Comparison of ENCODE assay signal across 12 cellular contexts in genomic region chr16:70418274-70418992, GRCh38. TPM values are rescaled to one million over a fixed set of nuclear protein-coding genes. Genes with fewer than 3 reads are reported as not detected.
A peak's percentile ranks its signal among the peaks of the same experiment; 100 is the strongest.
DNase-seq lines count a peak whose midpoint lies in the region; ATAC-seq, FAIRE-seq and TF ChIP-seq lines count a peak whose summit lies in the region.
"Had no signal": no experiment of that assay in that cellular context is flagged by ENCODE, and none has a peak within 500 bp of the region (broad histone marks: within the 10 kb centered on the region; RNA-seq: fewer than 3 reads in every experiment).

No MANE protein-coding gene starts in this region.

- peaks cover 70% of the 10 kb centered on the region for H3K4me1 Mint-ChIP-seq in activated B cell treated with CpG ODN at 0.5 μM for 24 hours
- peaks cover 65% of the 10 kb centered on the region for H3K4me1 Mint-ChIP-seq in endothelial cell (ENCODE audit: unreplicated experiment)

- H3K36me3 Mint-ChIP-seq in activated B cell treated with CpG ODN at 0.5 μM for 24 hours (ENCODE audit: low read depth) (peaks cover 11% of the 10 kb centered on the region), endothelial cell (ENCODE audit: low read depth, unreplicated experiment) (peaks cover 11% of the 10 kb centered on the region)

- H3K4me3 ChIP-seq in upper lobe of right lung = no peak overlapping the region
- H3K4me3 ChIP-seq: stomach had no signal

- no peak for TF ChIP-seq CTCF in activated B cell treated with CpG ODN at 0.5 μM for 24 hours (IDR thresholded peaks at IDR 0.05)
- TF ChIP-seq CTCF in endothelial cell (IDR thresholded peaks at IDR 0.05; ENCODE audit: unreplicated experiment) = no peak
- TF ChIP-seq CTCF in upper lobe of right lung (IDR thresholded peaks at IDR 0.05) = no peak

- peak; percentile 23 for DNase-seq in stimulated activated CD4-positive, alpha-beta T cell treated with anti-CD3 and anti-CD28 coated beads, Interleukin-15, amount 100 ng/mL, for 24 hours
- no peak for DNase-seq in stimulated activated CD4-positive, alpha-beta T cell treated with anti-CD3 and anti-CD28 coated beads, Interleukin-1b, Interleukin-23, amount 100 ng/mL, for 48 hours
- DNase-seq in activated B cell treated with CpG ODN at 0.5 μM for 24 hours (no peak), endothelial cell (ENCODE audit: low spot score) (no peak), upper lobe of right lung (no peak), AML-193 (lab: John Stamatoyannopoulos, UW) (no peak), H54 (ENCODE audit: insufficient read length, low spot score) (no peak)
- DNase-seq: foreskin fibroblast, kidney glomerular epithelial cell, stomach had no signal

- FAIRE-seq in H54 (lab: Jason Lieb, UNC) = no peak

- POLR2A ChIA-PET in activated B cell treated with CpG ODN at 0.5 μM for 24 hours (lab: Charles Lee) = interaction anchor here (0.6 to 4.0 kb wide), 6 partner anchors 8 to 40 kb away, joined by 3 to 62 read pairs (median 6); partner anchors contain the start of gene ST3GAL2

- peak overlapping the region; percentile 11 for H3K27ac ChIP-seq in upper lobe of right lung
- H3K27ac ChIP-seq: C4-2B, stomach had no signal

- intact Hi-C loops in activated B cell treated with CpG ODN at 0.5 μM for 24 hours (cut with micrococcal nuclease) (loop anchor here (5.0 kb wide), 1 partner anchor 34 kb away; the partner anchor contains the start of gene FCSK), upper lobe of right lung (cut with DNase I) (no loop called here)

- CTCF ChIA-PET in activated B cell treated with CpG ODN at 0.5 μM for 24 hours (lab: Charles Lee) = interaction anchor here (1.0 kb wide), 1 partner anchor 19 kb away, joined by 5 read pairs; no protein-coding TSS in a partner anchor

- H3K27me3 Mint-ChIP-seq in activated B cell treated with CpG ODN at 0.5 μM for 24 hours (no peaks in the 10 kb centered on the region), endothelial cell (ENCODE audit: unreplicated experiment) (peaks cover 14% of the 10 kb centered on the region)

- H3K9me3 ChIP-seq in upper lobe of right lung = no peaks in the 10 kb centered on the region
- H3K9me3 ChIP-seq: stomach had no signal

- peaks cover 15% of the 10 kb centered on the region for H3K4me1 ChIP-seq in upper lobe of right lung

- H3K27ac Mint-ChIP-seq in activated B cell treated with CpG ODN at 0.5 μM for 24 hours = peak overlapping the region; percentile 69
- H3K27ac Mint-ChIP-seq in endothelial cell (ENCODE audit: unreplicated experiment) = peak overlapping the region; percentile 30

- no peaks in the 10 kb centered on the region for H3K9me3 Mint-ChIP-seq in activated B cell treated with CpG ODN at 0.5 μM for 24 hours
- H3K9me3 Mint-ChIP-seq in endothelial cell (ENCODE audit: unreplicated experiment) = no peaks in the 10 kb centered on the region

- H3K4me3 Mint-ChIP-seq in activated B cell treated with CpG ODN at 0.5 μM for 24 hours = no peak overlapping the region
- no peak overlapping the region for H3K4me3 Mint-ChIP-seq in endothelial cell (ENCODE audit: unreplicated experiment)

- no peak for ATAC-seq in activated B cell treated with CpG ODN at 0.5 μM for 24 hours (ENCODE audit: low read depth)
- ATAC-seq in upper lobe of right lung = no peak
- ATAC-seq in HG03095 (IDR thresholded peaks at IDR 0.05; ENCODE audit: unreplicated experiment) = no peak

- H3K27me3 ChIP-seq in upper lobe of right lung = no peaks in the 10 kb centered on the region
- H3K27me3 ChIP-seq: stomach had no signal

- no peaks in the 10 kb centered on the region for H3K36me3 ChIP-seq in upper lobe of right lung
- H3K36me3 ChIP-seq: stomach had no signal

- no peak for TF ChIP-seq POLR2A in H54 (IDR thresholded peaks at IDR 0.05; ENCODE audit: low read depth, low read length)

RNA-seq across cellular contexts. Expression of gene ST3GAL2, which starts 20.5 kb away (rescaled TPM):
- total RNA-seq in activated B cell treated with CpG ODN at 0.5 μM for 24 hours = 51.5 and 57.4 TPM in 2 replicates
- 87.0 TPM for total RNA-seq in endothelial cell (ENCODE audit: unreplicated experiment)
- total RNA-seq in upper lobe of right lung = 30.9 TPM

RNA-seq across cellular contexts. Expression of gene FCSK, which starts 36.0 kb away (rescaled TPM):
- total RNA-seq in activated B cell treated with CpG ODN at 0.5 μM for 24 hours (20.1 and 21.4 TPM in 2 replicates), endothelial cell (ENCODE audit: unreplicated experiment) (14.7 TPM), upper lobe of right lung (26.0 TPM)
